Comparison of ENCODE assay signal across 2 cellular contexts in the genomic region with DNA sequence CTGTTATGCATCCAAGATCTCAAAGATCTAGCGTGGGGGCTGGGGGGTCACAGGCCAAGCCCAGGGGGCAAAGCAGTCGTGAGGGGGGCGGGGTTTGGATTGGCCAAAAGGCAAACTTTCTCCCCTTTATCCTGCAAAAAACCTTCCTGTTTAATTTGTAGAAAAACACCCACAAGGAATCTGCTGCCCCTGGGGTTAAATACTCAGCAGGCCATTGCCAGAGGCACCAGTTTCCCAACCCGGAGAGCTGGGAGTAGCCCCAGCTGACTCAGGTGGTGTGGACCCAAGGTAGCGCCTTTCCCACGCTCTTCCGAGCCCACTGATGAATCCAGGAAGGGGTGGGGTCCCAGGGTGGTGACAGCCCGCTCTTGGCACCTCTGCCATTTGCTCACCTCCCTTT.
TF ChIP-seq lines count a peak whose summit lies in the region.

No MANE protein-coding gene starts in this region.

TF ChIP-seq in SK-N-SH, 30 proteins besides CTCF, POLR2A, EP300 and RAD21:
- no peak for TF ChIP-seq EZH2phosphoT487 (IDR thresholded peaks at IDR 0.05; ENCODE audit: borderline replicate concordance, low read depth)
- TF ChIP-seq MXI1 (IDR thresholded peaks at IDR 0.05; ENCODE audit: low read depth, low read length), result no peak
- TF ChIP-seq, protein P1, sequence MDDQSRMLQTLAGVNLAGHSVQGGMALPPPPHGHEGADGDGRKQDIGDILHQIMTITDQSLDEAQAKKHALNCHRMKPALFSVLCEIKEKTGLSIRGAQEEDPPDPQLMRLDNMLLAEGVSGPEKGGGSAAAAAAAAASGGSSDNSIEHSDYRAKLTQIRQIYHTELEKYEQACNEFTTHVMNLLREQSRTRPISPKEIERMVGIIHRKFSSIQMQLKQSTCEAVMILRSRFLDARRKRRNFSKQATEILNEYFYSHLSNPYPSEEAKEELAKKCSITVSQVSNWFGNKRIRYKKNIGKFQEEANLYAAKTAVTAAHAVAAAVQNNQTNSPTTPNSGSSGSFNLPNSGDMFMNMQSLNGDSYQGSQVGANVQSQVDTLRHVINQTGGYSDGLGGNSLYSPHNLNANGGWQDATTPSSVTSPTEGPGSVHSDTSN (IDR thresholded peaks at IDR 0.05), result no peak
- no peak for TF ChIP-seq FOSL2 (IDR thresholded peaks at IDR 0.05; ENCODE audit: borderline replicate concordance, low read depth)
- TF ChIP-seq TEAD4 (IDR thresholded peaks at IDR 0.05; ENCODE audit: borderline replicate concordance, insufficient read depth), result no peak
- no peak for TF ChIP-seq NFIC (IDR thresholded peaks at IDR 0.05; ENCODE audit: borderline replicate concordance)
- TF ChIP-seq MEF2A (IDR thresholded peaks at IDR 0.05; ENCODE audit: borderline replicate concordance, low read depth), result no peak
- TF ChIP-seq GABPA (IDR thresholded peaks at IDR 0.05; ENCODE audit: low read depth), result no peak

TF ChIP-seq in SK-N-SH treated with all-trans-retinoic acid at 6 μM for 48 hours, 23 proteins besides CTCF, POLR2A, EP300 and RAD21:
- no peak for TF ChIP-seq CREB5 (CRISPR knock-in tag; IDR thresholded peaks at IDR 0.05; ENCODE audit: low read depth)
- no peak for TF ChIP-seq ZNF70 (CRISPR knock-in tag; IDR thresholded peaks at IDR 0.05)
- TF ChIP-seq ARNTL (CRISPR knock-in tag; IDR thresholded peaks at IDR 0.05; ENCODE audit: borderline replicate concordance, low read depth), result no peak
- TF ChIP-seq CSDC2 (CRISPR knock-in tag; IDR thresholded peaks at IDR 0.05), result no peak
- no peak for TF ChIP-seq ISL1 (CRISPR knock-in tag; IDR thresholded peaks at IDR 0.05)
- no peak for TF ChIP-seq OSR1 (CRISPR knock-in tag; IDR thresholded peaks at IDR 0.05)
- TF ChIP-seq, protein P2, sequence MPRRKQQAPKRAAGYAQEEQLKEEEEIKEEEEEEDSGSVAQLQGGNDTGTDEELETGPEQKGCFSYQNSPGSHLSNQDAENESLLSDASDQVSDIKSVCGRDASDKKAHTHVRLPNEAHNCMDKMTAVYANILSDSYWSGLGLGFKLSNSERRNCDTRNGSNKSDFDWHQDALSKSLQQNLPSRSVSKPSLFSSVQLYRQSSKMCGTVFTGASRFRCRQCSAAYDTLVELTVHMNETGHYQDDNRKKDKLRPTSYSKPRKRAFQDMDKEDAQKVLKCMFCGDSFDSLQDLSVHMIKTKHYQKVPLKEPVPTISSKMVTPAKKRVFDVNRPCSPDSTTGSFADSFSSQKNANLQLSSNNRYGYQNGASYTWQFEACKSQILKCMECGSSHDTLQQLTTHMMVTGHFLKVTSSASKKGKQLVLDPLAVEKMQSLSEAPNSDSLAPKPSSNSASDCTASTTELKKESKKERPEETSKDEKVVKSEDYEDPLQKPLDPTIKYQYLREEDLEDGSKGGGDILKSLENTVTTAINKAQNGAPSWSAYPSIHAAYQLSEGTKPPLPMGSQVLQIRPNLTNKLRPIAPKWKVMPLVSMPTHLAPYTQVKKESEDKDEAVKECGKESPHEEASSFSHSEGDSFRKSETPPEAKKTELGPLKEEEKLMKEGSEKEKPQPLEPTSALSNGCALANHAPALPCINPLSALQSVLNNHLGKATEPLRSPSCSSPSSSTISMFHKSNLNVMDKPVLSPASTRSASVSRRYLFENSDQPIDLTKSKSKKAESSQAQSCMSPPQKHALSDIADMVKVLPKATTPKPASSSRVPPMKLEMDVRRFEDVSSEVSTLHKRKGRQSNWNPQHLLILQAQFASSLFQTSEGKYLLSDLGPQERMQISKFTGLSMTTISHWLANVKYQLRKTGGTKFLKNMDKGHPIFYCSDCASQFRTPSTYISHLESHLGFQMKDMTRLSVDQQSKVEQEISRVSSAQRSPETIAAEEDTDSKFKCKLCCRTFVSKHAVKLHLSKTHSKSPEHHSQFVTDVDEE (CRISPR knock-in tag; IDR thresholded peaks at IDR 0.05), result no peak
- TF ChIP-seq PPARA (CRISPR knock-in tag; IDR thresholded peaks at IDR 0.05; ENCODE audit: borderline replicate concordance), result no peak
- no peak for TF ChIP-seq CSRNP3 (CRISPR knock-in tag; IDR thresholded peaks at IDR 0.05)
- TF ChIP-seq BACH2 (CRISPR knock-in tag; IDR thresholded peaks at IDR 0.05; ENCODE audit: borderline replicate concordance), result no peak
